In the genomic region with DNA sequence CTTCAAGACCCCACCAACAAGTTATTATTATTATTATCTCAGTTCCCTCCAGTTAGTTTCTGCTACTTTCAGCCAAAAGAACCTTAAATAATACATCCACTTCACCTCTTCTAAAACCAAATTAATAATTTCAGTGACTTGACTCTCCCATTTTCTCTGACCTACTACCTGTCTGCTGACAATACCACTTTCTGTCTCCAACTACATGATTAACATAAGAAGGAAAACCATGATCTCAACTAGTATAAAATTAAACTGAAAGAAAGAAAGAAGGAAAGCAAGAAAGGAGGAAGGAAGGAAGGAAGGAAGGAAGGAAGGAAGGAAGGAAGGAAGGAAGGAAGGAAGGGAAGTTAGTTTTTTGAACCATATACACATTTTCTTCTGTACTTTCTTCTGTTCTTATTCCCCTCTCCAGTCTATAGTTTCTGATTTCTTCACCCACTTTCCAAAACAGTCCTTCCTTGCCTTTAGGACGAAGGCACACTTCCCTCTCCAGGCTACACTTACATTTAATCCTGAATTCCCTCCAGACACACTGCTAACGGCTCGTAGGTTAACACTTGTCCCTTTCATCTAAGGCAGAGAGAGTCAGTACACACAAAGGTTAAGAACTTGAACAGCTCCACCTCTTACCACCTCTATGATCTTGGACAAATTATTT, we compare ENCODE assay signal across 9 cellular contexts.
"Had no signal": no experiment of that assay in that cellular context is flagged by ENCODE, and none has a peak within 500 bp of the region (broad histone marks: within the 10 kb centered on the region; RNA-seq: fewer than 3 reads in every experiment).

No MANE protein-coding gene starts in this region.

- H3K9ac ChIP-seq: KMS-11 had no signal

- H3K36me3 ChIP-seq: HAP-1 had no signal

- H3K4me1 ChIP-seq: HAP-1 had no signal

- H3K4me2 ChIP-seq: GM23338, KMS-11 had no signal

- FAIRE-seq: HepG2 had no signal

- H3K4me3 ChIP-seq: GM23338, HAP-1 had no signal

- ATAC-seq: GM23338, HCT116, HepG2 had no signal

- H3K27ac ChIP-seq: HL-60, KMS-11 had no signal

- DNase-seq: H7, HFFc6, KBM-7 had no signal

- H3K9me3 ChIP-seq: HAP-1 had no signal
